In genomic region chr12:13631873-13632272, GRCh38 we compare ENCODE assay signal across 15 cellular contexts.
DNase-seq lines count a peak whose midpoint lies in the region; ATAC-seq and TF ChIP-seq lines count a peak whose summit lies in the region.
"Had no signal": no experiment of that assay in that cellular context is flagged by ENCODE, and none has a peak within 500 bp of the region (broad histone marks: within the 10 kb centered on the region; RNA-seq: fewer than 3 reads in every experiment).

No MANE protein-coding gene starts in this region.

- H3K9me3 Mint-ChIP-seq in WTC11, result no peaks in the 10 kb centered on the region
- H3K9me3 Mint-ChIP-seq: CD4-positive, alpha-beta T cell had no signal

- in situ Hi-C loops in G401 (cut with HindIII; ENCODE audit: low sequenced_read_pairs), result no loop called here

- no peak for TF ChIP-seq CTCF in WTC11 (IDR thresholded peaks at IDR 0.05)

- POLR2A ChIA-PET in WTC11 (lab: Charles Lee), result no interaction called here

- DNase-seq in G401 (ENCODE audit: low spot score) (peak; percentile 28), NCI-H446 treated with DMSO at 0.1 percent for 48 hours (lab: John Stamatoyannopoulos, UW) (peak; percentile 51), globus pallidus (ENCODE audit: low spot score) (peak; percentile 46), putamen (ENCODE audit: low spot score) (peak; percentile 44), WTC11 (ENCODE audit: low spot score) (no peak), SKM-1 (lab: John Stamatoyannopoulos, UW; ENCODE audit: unreplicated experiment) (no peak)
- DNase-seq: ACHN; Calu3; CD4-positive, alpha-beta T cell; DMS 273 treated with DMSO at 0.1 percent for 48 hours; HCEC 1CT; HFFc6 had no signal

- H3K4me1 Mint-ChIP-seq in WTC11, result no peaks in the 10 kb centered on the region
- H3K4me1 Mint-ChIP-seq: B cell had no signal

- H3K4me3 Mint-ChIP-seq in WTC11, result no peak overlapping the region
- H3K4me3 Mint-ChIP-seq: B cell; CD4-positive, alpha-beta T cell; HFFc6 had no signal

- CTCF ChIA-PET in WTC11 (lab: Charles Lee), result no interaction called here

- no peaks in the 10 kb centered on the region for H3K36me3 Mint-ChIP-seq in WTC11

- no peaks in the 10 kb centered on the region for H3K27me3 Mint-ChIP-seq in WTC11 (ENCODE audit: low read depth)

- no peak for ATAC-seq in HG03095 (IDR thresholded peaks at IDR 0.05; ENCODE audit: unreplicated experiment)
- ATAC-seq in WTC11, result no peak
- no peak for ATAC-seq in GM21529 (IDR thresholded peaks at IDR 0.05; ENCODE audit: unreplicated experiment)

- H3K27ac Mint-ChIP-seq in WTC11, result no peak overlapping the region
- H3K27ac Mint-ChIP-seq: B cell; CD4-positive, alpha-beta T cell; HFFc6 had no signal

TF ChIP-seq in WTC11, 78 proteins besides CTCF, POLR2A, EP300 and RAD21 (continues in another document):
- TF ChIP-seq, protein P1, sequence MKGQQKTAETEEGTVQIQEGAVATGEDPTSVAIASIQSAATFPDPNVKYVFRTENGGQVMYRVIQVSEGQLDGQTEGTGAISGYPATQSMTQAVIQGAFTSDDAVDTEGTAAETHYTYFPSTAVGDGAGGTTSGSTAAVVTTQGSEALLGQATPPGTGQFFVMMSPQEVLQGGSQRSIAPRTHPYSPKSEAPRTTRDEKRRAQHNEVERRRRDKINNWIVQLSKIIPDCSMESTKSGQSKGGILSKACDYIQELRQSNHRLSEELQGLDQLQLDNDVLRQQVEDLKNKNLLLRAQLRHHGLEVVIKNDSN (CRISPR knock-in tag; IDR thresholded peaks at IDR 0.05), result no peak
- TF ChIP-seq, protein P2, sequence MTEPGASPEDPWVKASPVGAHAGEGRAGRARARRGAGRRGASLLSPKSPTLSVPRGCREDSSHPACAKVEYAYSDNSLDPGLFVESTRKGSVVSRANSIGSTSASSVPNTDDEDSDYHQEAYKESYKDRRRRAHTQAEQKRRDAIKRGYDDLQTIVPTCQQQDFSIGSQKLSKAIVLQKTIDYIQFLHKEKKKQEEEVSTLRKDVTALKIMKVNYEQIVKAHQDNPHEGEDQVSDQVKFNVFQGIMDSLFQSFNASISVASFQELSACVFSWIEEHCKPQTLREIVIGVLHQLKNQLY (CRISPR knock-in tag; IDR thresholded peaks at IDR 0.05), result no peak
- no peak for TF ChIP-seq ZNF512 (CRISPR knock-in tag; IDR thresholded peaks at IDR 0.05; ENCODE audit: borderline replicate concordance)
- TF ChIP-seq IRF2 (CRISPR knock-in tag; IDR thresholded peaks at IDR 0.05; ENCODE audit: borderline replicate concordance, low read depth), result no peak
- TF ChIP-seq TCF7 (CRISPR knock-in tag; IDR thresholded peaks at IDR 0.05; ENCODE audit: low read depth), result no peak
- TF ChIP-seq, protein P3, sequence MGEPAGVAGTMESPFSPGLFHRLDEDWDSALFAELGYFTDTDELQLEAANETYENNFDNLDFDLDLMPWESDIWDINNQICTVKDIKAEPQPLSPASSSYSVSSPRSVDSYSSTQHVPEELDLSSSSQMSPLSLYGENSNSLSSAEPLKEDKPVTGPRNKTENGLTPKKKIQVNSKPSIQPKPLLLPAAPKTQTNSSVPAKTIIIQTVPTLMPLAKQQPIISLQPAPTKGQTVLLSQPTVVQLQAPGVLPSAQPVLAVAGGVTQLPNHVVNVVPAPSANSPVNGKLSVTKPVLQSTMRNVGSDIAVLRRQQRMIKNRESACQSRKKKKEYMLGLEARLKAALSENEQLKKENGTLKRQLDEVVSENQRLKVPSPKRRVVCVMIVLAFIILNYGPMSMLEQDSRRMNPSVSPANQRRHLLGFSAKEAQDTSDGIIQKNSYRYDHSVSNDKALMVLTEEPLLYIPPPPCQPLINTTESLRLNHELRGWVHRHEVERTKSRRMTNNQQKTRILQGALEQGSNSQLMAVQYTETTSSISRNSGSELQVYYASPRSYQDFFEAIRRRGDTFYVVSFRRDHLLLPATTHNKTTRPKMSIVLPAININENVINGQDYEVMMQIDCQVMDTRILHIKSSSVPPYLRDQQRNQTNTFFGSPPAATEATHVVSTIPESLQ (CRISPR knock-in tag; IDR thresholded peaks at IDR 0.05), result no peak
- TF ChIP-seq CDX4 (CRISPR knock-in tag; IDR thresholded peaks at IDR 0.05; ENCODE audit: borderline replicate concordance), result no peak
- no peak for TF ChIP-seq CREM (CRISPR knock-in tag; IDR thresholded peaks at IDR 0.05)
- TF ChIP-seq ELF4 (CRISPR knock-in tag; IDR thresholded peaks at IDR 0.05; ENCODE audit: low read depth), result no peak
- no peak for TF ChIP-seq ZNF423 (CRISPR knock-in tag; IDR thresholded peaks at IDR 0.05)
- TF ChIP-seq ZBTB43 (CRISPR knock-in tag; IDR thresholded peaks at IDR 0.05), result no peak
- TF ChIP-seq ZNF138 (CRISPR knock-in tag; conservative IDR thresholded peaks at IDR 0.05), result no peak
- TF ChIP-seq MYBL2 (CRISPR knock-in tag; IDR thresholded peaks at IDR 0.05), result no peak
- no peak for TF ChIP-seq FOXK1 (CRISPR knock-in tag; IDR thresholded peaks at IDR 0.05)
- no peak for TF ChIP-seq E2F5 (CRISPR knock-in tag; IDR thresholded peaks at IDR 0.05)
- TF ChIP-seq E2F4 (CRISPR knock-in tag; IDR thresholded peaks at IDR 0.05; ENCODE audit: borderline replicate concordance, low read depth), result no peak
- TF ChIP-seq, protein P4, sequence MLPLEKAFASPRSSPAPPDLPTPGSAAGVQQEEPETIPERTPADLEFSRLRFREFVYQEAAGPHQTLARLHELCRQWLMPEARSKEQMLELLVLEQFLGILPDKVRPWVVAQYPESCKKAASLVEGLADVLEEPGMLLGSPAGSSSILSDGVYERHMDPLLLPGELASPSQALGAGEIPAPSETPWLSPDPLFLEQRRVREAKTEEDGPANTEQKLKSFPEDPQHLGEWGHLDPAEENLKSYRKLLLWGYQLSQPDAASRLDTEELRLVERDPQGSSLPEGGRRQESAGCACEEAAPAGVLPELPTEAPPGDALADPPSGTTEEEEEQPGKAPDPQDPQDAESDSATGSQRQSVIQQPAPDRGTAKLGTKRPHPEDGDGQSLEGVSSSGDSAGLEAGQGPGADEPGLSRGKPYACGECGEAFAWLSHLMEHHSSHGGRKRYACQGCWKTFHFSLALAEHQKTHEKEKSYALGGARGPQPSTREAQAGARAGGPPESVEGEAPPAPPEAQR (CRISPR knock-in tag; IDR thresholded peaks at IDR 0.05), result no peak

Comparison
In these comparisons a context has a peak if more than half of its experiments do, and no peak if none do; other contexts are left out.
1. DNase-seq: peak in G401 (single experiment), NCI-H446 treated with DMSO at 0.1 percent for 48 hours (single experiment), globus pallidus (single experiment) and putamen (single experiment); none in WTC11 (single experiment) and SKM-1 (single experiment).